12 cellular contexts compared by ENCODE assay signal in the genomic region with DNA sequence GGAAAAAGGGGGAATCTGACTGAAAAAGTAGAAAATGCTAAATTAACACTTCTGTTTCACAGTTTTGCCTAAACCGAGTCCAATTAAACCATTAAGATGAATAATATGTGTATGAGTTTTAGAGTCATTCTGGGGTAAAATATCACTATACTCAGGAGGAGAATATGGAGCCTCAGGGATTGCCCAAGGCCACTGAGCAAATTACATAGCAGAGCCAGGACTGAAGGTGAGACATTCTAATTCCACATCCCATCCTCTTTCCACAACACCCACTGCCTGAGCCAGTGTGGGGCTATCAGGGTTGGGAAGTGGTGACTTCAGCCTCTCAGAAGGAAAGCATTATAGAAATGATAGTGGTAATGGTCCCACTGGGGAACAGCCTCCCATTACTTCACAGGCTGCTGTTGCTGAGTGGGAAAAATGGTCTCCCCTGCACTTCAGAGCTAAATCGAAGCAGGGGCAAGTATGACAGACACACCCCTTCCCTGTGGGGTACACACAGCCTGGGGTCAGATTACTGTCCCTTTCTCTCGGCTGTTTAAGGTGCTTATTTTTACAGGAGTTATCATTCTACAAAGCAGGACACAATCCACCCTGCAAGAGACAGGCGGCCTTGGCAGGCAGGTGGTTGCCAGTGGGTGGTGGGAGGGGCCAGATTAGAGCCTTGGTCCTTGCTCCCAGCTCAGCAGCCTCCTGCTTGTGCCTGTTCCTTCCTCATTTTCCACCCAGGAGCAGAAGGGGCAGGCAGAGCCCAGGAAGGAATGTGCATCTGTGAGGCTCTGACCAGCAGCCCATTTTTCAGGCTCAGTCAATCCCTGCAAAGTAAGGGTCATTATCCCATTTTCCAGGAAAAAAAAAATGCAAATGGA. TPM values are rescaled to one million over a fixed set of nuclear protein-coding genes. Genes with fewer than 3 reads are reported as not detected.
DNase-seq lines count a peak whose midpoint lies in the region; ATAC-seq, FAIRE-seq and TF ChIP-seq lines count a peak whose summit lies in the region.
"Had no signal": no experiment of that assay in that cellular context is flagged by ENCODE, and none has a peak within 500 bp of the region (broad histone marks: within the 10 kb centered on the region; RNA-seq: fewer than 3 reads in every experiment).

No MANE protein-coding gene starts in this region.

- H3K4me1 ChIP-seq in H1 (replicated peaks in 1 of 4; ENCODE audit: control insufficient read depth in 3 of 4, insufficient read depth in 4 of 4, low read length in 3 of 4) (peaks cover 0 to 6% (median 2%) of the 10 kb centered on the region in 4 experiments; a peak in 5 of 7 replicates), skeletal muscle satellite cell (ENCODE audit: control insufficient read depth, insufficient read depth, low read length) (peaks cover 49% of the 10 kb centered on the region)

- peak; percentile 6 for DNase-seq in NCI-H2171 treated with DMSO at 0.1 percent for 48 hours (lab: John Stamatoyannopoulos, UW)
- DNase-seq in NCI-H2171 (lab: John Stamatoyannopoulos, UW), result no peak
- peak; percentile 38 for DNase-seq in M059J (ENCODE audit: low read depth)
- no peak for DNase-seq in H1 (ENCODE audit: low read depth in 1 of 2, low spot score in 2 of 2)
- no peak for DNase-seq in Right ventricle myocardium superior
- DNase-seq in NCI-H748 (lab: John Stamatoyannopoulos, UW; ENCODE audit: unreplicated experiment), result no peak
- DNase-seq: activated CD4-positive, alpha-beta T cell treated with anti-CD3 and anti-CD28 coated beads for 4 hours; cortex of kidney; GOT3; stimulated activated CD8-positive, alpha-beta memory T cell treated with anti-CD3 and anti-CD28 coated beads, Interleukin-4, amount 100 ng/mL, for 48 hours had no signal

- no peaks in the 10 kb centered on the region for H3K79me1 ChIP-seq in H1 (ENCODE audit: low read depth, low read length)

- H3K56ac ChIP-seq in H1 (replicated peaks; ENCODE audit: insufficient read length, low read depth, low read length), result no peak overlapping the region

- H3K14ac ChIP-seq in H1 (ENCODE audit: insufficient read length), result no peak overlapping the region

- CTCF ChIA-PET in H1 (lab: Charles Lee; ENCODE audit: partially characterized antibody), result interaction anchor here (1.2 to 2.4 kb wide), 3 partner anchors 12 to 153 kb away, joined by 3 to 9 read pairs (median 8); no protein-coding TSS in a partner anchor

- POLR2A ChIA-PET in H1 (lab: Charles Lee; ENCODE audit: partially characterized antibody), result interaction anchor here (1.9 kb wide), 1 partner anchor 9 kb away, joined by 4 read pairs; no protein-coding TSS in a partner anchor

- H2BK15ac ChIP-seq in H1 (ENCODE audit: low read length), result no peak overlapping the region

- no peak for TF ChIP-seq EP300 in H1 (IDR thresholded peaks at IDR 0.05; ENCODE audit: borderline replicate concordance in 1 of 2, low read depth in 2 of 2, low read length in 2 of 2)

- WGBS in H1 (ENCODE audit: extremely low coverage in 1 of 2, insufficient coverage in 1 of 2, insufficient read length in 1 of 2, insufficient replicate concordance in 2 of 2, low coverage in 1 of 2, low lambda C conversion rate in 2 of 2, missing lambda C conversion rate in 1 of 2), 2 experiments, result 72% methylated on average over 4 of the region's 4 CpGs; no CpG with 5 or more reads in 1 of the 2 experiments

- intact Hi-C loops in Right ventricle myocardium superior (cut with DNase I), result no loop called here

- H3K9ac ChIP-seq in H1 (replicated peaks in 1 of 4; ENCODE audit: extremely low read depth in 1 of 4, low read depth in 3 of 4, low read length in 3 of 4) (no peak overlapping the region), skeletal muscle satellite cell (ENCODE audit: low read depth, low read length) (peak overlapping the region; percentile 76)

- no peaks in the 10 kb centered on the region for H3K79me2 ChIP-seq in H1 (ENCODE audit: control insufficient read depth in 1 of 2, insufficient read depth in 2 of 2, low read length in 2 of 2)

- H3K23me2 ChIP-seq in H1 (ENCODE audit: low read depth, low read length), result peaks cover 2% of the 10 kb centered on the region; the same call in 1 of the 2 replicates

- H4K91ac ChIP-seq in H1 (replicated peaks; ENCODE audit: insufficient read length, low read length), result no peak overlapping the region

- no peak overlapping the region for H2BK120ac ChIP-seq in H1 (replicated peaks; ENCODE audit: low read depth, low read length)

- H3K4ac ChIP-seq in H1 (replicated peaks; ENCODE audit: insufficient read length, low read depth, low read length), result no peak overlapping the region

- FAIRE-seq in H1 (lab: Jason Lieb, UNC), result no peak

- ATAC-seq in Right ventricle myocardium superior (ENCODE audit: poor library complexity) (no peak), GM19463 (IDR thresholded peaks at IDR 0.05; ENCODE audit: unreplicated experiment) (no peak)

- H3K27me3 ChIP-seq in H1 (replicated peaks in 1 of 4; ENCODE audit: control insufficient read depth in 3 of 4, extremely low read depth in 1 of 4, insufficient read depth in 3 of 4, low read length in 3 of 4) (no peaks in the 10 kb centered on the region), skeletal muscle satellite cell (ENCODE audit: control insufficient read depth, insufficient read depth, low read length) (no peaks in the 10 kb centered on the region)

- H3K36me3 ChIP-seq in H1 (ENCODE audit: control insufficient read depth in 2 of 4, insufficient read depth in 4 of 4, low read length in 3 of 4) (no peaks in the 10 kb centered on the region), skeletal muscle satellite cell (ENCODE audit: insufficient read depth, low read length) (no peaks in the 10 kb centered on the region)

- no peak overlapping the region for H3K23ac ChIP-seq in H1 (ENCODE audit: insufficient read length)

- TF ChIP-seq POLR2A in H1 (IDR thresholded peaks at IDR 0.05; ENCODE audit: control extremely low read depth in 1 of 2, low read depth in 2 of 2, low read length in 2 of 2), result no peak

- no peak overlapping the region for H2BK12ac ChIP-seq in H1 (ENCODE audit: low read depth, low read length)

- H3K9me3 ChIP-seq in H1 (ENCODE audit: insufficient read depth in 2 of 2, low read depth in 1 of 2, low read length in 1 of 2) (no peaks in the 10 kb centered on the region), skeletal muscle satellite cell (replicated peaks; ENCODE audit: low read length) (no peaks in the 10 kb centered on the region)

- no peak for TF ChIP-seq RAD21 in H1 (IDR thresholded peaks at IDR 0.05 in 1 of 2, conservative IDR thresholded peaks at IDR 0.05 in 1 of 2; ENCODE audit: low read depth in 2 of 2, low read length in 2 of 2)

- 0 out of 2 replicates have a peak overlapping the region, but pooled peaks have one; percentile 10 for H2BK5ac ChIP-seq in H1 (ENCODE audit: low read depth, low read length)

- no peak overlapping the region for H2AK5ac ChIP-seq in H1 (ENCODE audit: low read depth, low read length)

- H2AFZ ChIP-seq in H1 (ENCODE audit: low read length), result no peak overlapping the region

- no peak overlapping the region for H3K18ac ChIP-seq in H1 (ENCODE audit: extremely low read depth, low read length)

- no peaks in the 10 kb centered on the region for H4K20me1 ChIP-seq in H1 (replicated peaks in 1 of 2; ENCODE audit: control insufficient read depth in 1 of 2, insufficient read depth in 2 of 2, low read length in 2 of 2)

- no peak for TF ChIP-seq CTCF in H1 (IDR thresholded peaks at IDR 0.05; ENCODE audit: control extremely low read depth in 1 of 3, insufficient read depth in 1 of 3, low read depth in 1 of 3, low read length in 3 of 3)

- H3K4me2 ChIP-seq in H1 (ENCODE audit: insufficient read depth in 1 of 2, low read depth in 2 of 2, low read length in 2 of 2) (no peak overlapping the region), skeletal muscle satellite cell (ENCODE audit: low read length) (peak overlapping the region; percentile 78)

- no peak overlapping the region for H3K27ac ChIP-seq in H1 (ENCODE audit: low read depth, low read length)

- H3K4me3 ChIP-seq in H1 (ENCODE audit: extremely low read depth in 1 of 4, insufficient read depth in 2 of 4, low read depth in 3 of 4, low read length in 4 of 4) (no peak overlapping the region), skeletal muscle satellite cell (ENCODE audit: low read length) (no peak overlapping the region)

- no peak overlapping the region for H4K8ac ChIP-seq in H1 (ENCODE audit: extremely low read depth, insufficient read depth, low read length)

- no peak overlapping the region for H2BK20ac ChIP-seq in H1 (ENCODE audit: low read length)

- no peak overlapping the region for H4K5ac ChIP-seq in H1 (ENCODE audit: insufficient read length, low read depth, low read length)

TF ChIP-seq in H1, 55 proteins besides CTCF, POLR2A, EP300 and RAD21:
- TF ChIP-seq, protein P1, sequence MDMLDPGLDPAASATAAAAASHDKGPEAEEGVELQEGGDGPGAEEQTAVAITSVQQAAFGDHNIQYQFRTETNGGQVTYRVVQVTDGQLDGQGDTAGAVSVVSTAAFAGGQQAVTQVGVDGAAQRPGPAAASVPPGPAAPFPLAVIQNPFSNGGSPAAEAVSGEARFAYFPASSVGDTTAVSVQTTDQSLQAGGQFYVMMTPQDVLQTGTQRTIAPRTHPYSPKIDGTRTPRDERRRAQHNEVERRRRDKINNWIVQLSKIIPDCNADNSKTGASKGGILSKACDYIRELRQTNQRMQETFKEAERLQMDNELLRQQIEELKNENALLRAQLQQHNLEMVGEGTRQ (IDR thresholded peaks at IDR 0.05; ENCODE audit: low read length), result no peak

RNA-seq across cellular contexts. Expression of a gene that starts 9.5 kb away (rescaled TPM):
- 52.4 and 72.2 TPM in 2 replicates for total RNA-seq in M059J (2014; rRNA removed; shearing (Covaris generic))
- 8.3 and 9.2 TPM in 2 replicates for total RNA-seq in H1 (2021; fragmentation: NEBNext Ultra II Directional; extraction: Animal tissue kit (Norgen Biotek cat#: 25700))
- 5.6 and 7.3 TPM in 2 replicates for polyA plus RNA-seq in H1 (2011; rRNA removed)
- polyA plus RNA-seq in H1 (2011; cell fraction: cytosol; rRNA removed), result 6.6 TPM
- 9.7 TPM for polyA plus RNA-seq in H1 (2011; cell fraction: nucleus; rRNA removed)
- 7.0 to 8.0 TPM (median 7.8 TPM) in 4 replicates for polyA plus RNA-seq in H1 (2012, experiment 1 of 2)
- 6.1 TPM for polyA plus RNA-seq in H1 (2012, experiment 2 of 2)
- 5.1 TPM for polyA plus RNA-seq in H1 (2013, experiment 1 of 2)
- 5.2 TPM for polyA plus RNA-seq in H1 (2013, experiment 2 of 2)
- polyA minus RNA-seq in H1 (2011; rRNA and poly(A)+ RNA removed), result 10.9 and 11.0 TPM in 2 replicates
- 19.4 TPM for polyA minus RNA-seq in H1 (2011; cell fraction: cytosol; rRNA and poly(A)+ RNA removed)
- polyA minus RNA-seq in H1 (2011; cell fraction: nucleus; rRNA and poly(A)+ RNA removed), result 14.6 TPM
- 16.2 and 18.3 TPM in 2 replicates for total RNA-seq in skeletal muscle satellite cell (2012; rRNA removed)
- total RNA-seq in Right ventricle myocardium superior, result 18.5 TPM

Comparison
In these comparisons a context has a peak if more than half of its experiments do, and no peak if none do; other contexts are left out.
1. DNase-seq: peak in NCI-H2171 treated with DMSO at 0.1 percent for 48 hours (single experiment) and M059J (single experiment); none in NCI-H2171 (single experiment), H1 (0 of 2), Right ventricle myocardium superior (single experiment) and NCI-H748 (single experiment).